Comparison of ENCODE assay signal across 1 cellular context in genomic region chr11:57467508-57468157, GRCh38.
A peak's percentile ranks its signal among the peaks of the same experiment; 100 is the strongest.
TF ChIP-seq lines count a peak whose summit lies in the region.

No MANE protein-coding gene starts in this region.

TF ChIP-seq in H1, 55 proteins besides CTCF, POLR2A, EP300 and RAD21:
- no peak for TF ChIP-seq SIN3A (conservative IDR thresholded peaks at IDR 0.05 in 1 of 2, IDR thresholded peaks at IDR 0.05 in 1 of 2; ENCODE audit: low read depth in 1 of 2, low read length in 2 of 2)
- TF ChIP-seq RXRA (IDR thresholded peaks at IDR 0.05; ENCODE audit: insufficient read depth, low read depth, low read length), result no peak
- TF ChIP-seq RFX5 (IDR thresholded peaks at IDR 0.05; ENCODE audit: borderline replicate concordance, low read depth, low read length), result peak; percentile 39; the same call in 1 of the 2 replicates
